8 cellular contexts compared by ENCODE assay signal in genomic region chr7:150220673-150221181, GRCh38.
DNase-seq lines count a peak whose midpoint lies in the region; ATAC-seq and TF ChIP-seq lines count a peak whose summit lies in the region.
"Not testable (repeated sequence)": the region's sequence is repeated elsewhere in the genome, so short reads cannot be mapped to it uniquely, and the experiment has no call there.

No MANE protein-coding gene starts in this region.

- ATAC-seq in activated T-cell treated with anti-CD3 and anti-CD28 coated beads, Interleukin-2, amount 50 U/mL, for 72 hours (replicated peaks in 1 of 2), result peak in 1 of 2 donors; percentile 26
- peak; percentile 68 for ATAC-seq in sciatic nerve

- DNase-seq in ACHN (peak; percentile 50), NCI-H1092 (lab: John Stamatoyannopoulos, UW) (peak; percentile 24), NCI-H524 (lab: John Stamatoyannopoulos, UW) (peak; percentile 24 to 44), midbrain (lab: John Stamatoyannopoulos, UW) (peak; percentile 4)
- DNase-seq in activated T-cell treated with anti-CD3 and anti-CD28 coated beads, Interleukin-2, amount 50 U/mL, for 72 hours; epithelial cell of proximal tubule (ENCODE audit: low read depth); sciatic nerve (ENCODE audit: low spot score): not testable (repeated sequence)

- in situ Hi-C loops in ACHN (cut with HindIII; ENCODE audit: low pct_ligation_motif_present, low pct_unique_long_range_greater_than_20kb, low sequenced_read_pairs), result not testable (repeated sequence)

- not testable (repeated sequence) for H3K4me1 Mint-ChIP-seq in activated T-cell treated with anti-CD3 and anti-CD28 coated beads, Interleukin-2, amount 50 U/mL, for 72 hours (ENCODE audit: low read depth)

- H3K4me3 Mint-ChIP-seq in activated T-cell treated with anti-CD3 and anti-CD28 coated beads, Interleukin-2, amount 50 U/mL, for 72 hours, result peak overlapping the region; percentile 4 to 29

- not testable (repeated sequence) for H3K4me1 ChIP-seq in iPS-15b (ENCODE audit: control insufficient read depth, insufficient read depth, low read length)

- TF ChIP-seq CTCF in epithelial cell of proximal tubule (conservative IDR thresholded peaks at IDR 0.05; ENCODE audit: low read depth, low read length), result not testable (repeated sequence)

- intact Hi-C loops in sciatic nerve (cut with DNase I), result not testable (repeated sequence)

- H3K27ac Mint-ChIP-seq in activated T-cell treated with anti-CD3 and anti-CD28 coated beads, Interleukin-2, amount 50 U/mL, for 72 hours, result not testable (repeated sequence)

- not testable (repeated sequence) for H3K9me3 Mint-ChIP-seq in activated T-cell treated with anti-CD3 and anti-CD28 coated beads, Interleukin-2, amount 50 U/mL, for 72 hours

- peaks cover 32% of the 10 kb centered on the region for H3K27me3 Mint-ChIP-seq in activated T-cell treated with anti-CD3 and anti-CD28 coated beads, Interleukin-2, amount 50 U/mL, for 72 hours (ENCODE audit: low read depth)

- H3K27me3 ChIP-seq in iPS-15b (ENCODE audit: control insufficient read depth, insufficient read depth, low read length), result peaks cover 37% of the 10 kb centered on the region

- H3K4me3 ChIP-seq in epithelial cell of proximal tubule (ENCODE audit: low read depth, low read length), result peak overlapping the region; percentile 26
- H3K4me3 ChIP-seq in iPS-15b (ENCODE audit: low read depth, low read length), result peak overlapping the region; percentile 48

- not testable (repeated sequence) for H3K9ac ChIP-seq in iPS-15b (ENCODE audit: low read depth, low read length)

- not testable (repeated sequence) for H3K36me3 Mint-ChIP-seq in activated T-cell treated with anti-CD3 and anti-CD28 coated beads, Interleukin-2, amount 50 U/mL, for 72 hours (ENCODE audit: insufficient read depth in 2 of 2)

- not testable (repeated sequence) for H3K9me3 ChIP-seq in iPS-15b (ENCODE audit: control insufficient read depth, insufficient read depth, low read length)

- not testable (repeated sequence) for H3K36me3 ChIP-seq in iPS-15b (ENCODE audit: control insufficient read depth, insufficient read depth, low read length)
